Comparison of ENCODE assay signal across 7 cellular contexts in genomic region chr18:78531637-78532036, GRCh38.
"Had no signal": no experiment of that assay in that cellular context is flagged by ENCODE, and none has a peak within 500 bp of the region (broad histone marks: within the 10 kb centered on the region; RNA-seq: fewer than 3 reads in every experiment).

No MANE protein-coding gene starts in this region.

- H3K4me2 ChIP-seq: GM23338 had no signal

- H2AFZ ChIP-seq: GM23338 had no signal

- H3K4me3 ChIP-seq: GM23338, HAP-1, K562 had no signal

- H3K4me1 Mint-ChIP-seq: GM23338 had no signal

- H3K9me3 ChIP-seq: HAP-1 had no signal

- H3K4me1 ChIP-seq: HAP-1 had no signal

- H3K27ac Mint-ChIP-seq: GM23338, HFFc6 had no signal

- ATAC-seq: GM23338, HCT116, K562 had no signal

- DNase-seq: HFFc6, IMR-90, KG1 had no signal

- H3K4me3 Mint-ChIP-seq: GM23338, HFFc6 had no signal
